Comparison of ENCODE assay signal across 14 cellular contexts in genomic region chr5:126455264-126455663, GRCh38.
"Had no signal": no experiment of that assay in that cellular context is flagged by ENCODE, and none has a peak within 500 bp of the region (broad histone marks: within the 10 kb centered on the region; RNA-seq: fewer than 3 reads in every experiment).

No MANE protein-coding gene starts in this region.

- H3K27ac ChIP-seq: adrenal gland, SK-N-MC, upper lobe of left lung had no signal

- H3K36me3 ChIP-seq: adrenal gland, upper lobe of left lung had no signal

- H3K4me3 ChIP-seq: adrenal gland, heart left ventricle, SK-N-MC, upper lobe of left lung had no signal

- H3K27me3 ChIP-seq: adrenal gland, heart left ventricle, upper lobe of left lung had no signal

- ATAC-seq: activated T-helper 17 cell treated with anti-CD3 and anti-CD28 coated beads, Interleukin-2, amount 50 U/mL, for 72 hours; heart left ventricle; left ventricle myocardium superior; right cardiac atrium; stimulated activated naive B cell treated with anti-CD40 and anti-IgM and Interleukin-4, amounts not matched to agents 10 μg/mL and 1 μg/mL and 100 μg/mL, for 72 hours had no signal

- DNase-seq: activated B cell treated with CpG ODN at 0.5 μM for 24 hours; activated CD4-positive, alpha-beta T cell treated with anti-CD3 and anti-CD28 coated beads, Interleukin-2, amount 10 ng/mL, durations not matched to agents 7 days and 5 days; activated CD8-positive, alpha-beta memory T cell treated with anti-CD3 and anti-CD28 coated beads for 24 hours; activated naive CD4-positive, alpha-beta T cell treated with anti-CD3 and anti-CD28 coated beads for 36 hours; activated T-cell treated with anti-CD3 and anti-CD28 coated beads for 4 hours; adrenal gland; heart left ventricle; islet precursor cell; left ventricle myocardium superior; right cardiac atrium; stimulated activated naive B cell treated with anti-CD40 and anti-IgM and Interleukin-4, amounts not matched to agents 10 μg/mL and 1 μg/mL and 100 μg/mL, for 72 hours; upper lobe of left lung had no signal

- H3K9me3 ChIP-seq: adrenal gland, heart left ventricle, upper lobe of left lung had no signal
